Comparison of ENCODE assay signal across 34 cellular contexts in the genomic region with DNA sequence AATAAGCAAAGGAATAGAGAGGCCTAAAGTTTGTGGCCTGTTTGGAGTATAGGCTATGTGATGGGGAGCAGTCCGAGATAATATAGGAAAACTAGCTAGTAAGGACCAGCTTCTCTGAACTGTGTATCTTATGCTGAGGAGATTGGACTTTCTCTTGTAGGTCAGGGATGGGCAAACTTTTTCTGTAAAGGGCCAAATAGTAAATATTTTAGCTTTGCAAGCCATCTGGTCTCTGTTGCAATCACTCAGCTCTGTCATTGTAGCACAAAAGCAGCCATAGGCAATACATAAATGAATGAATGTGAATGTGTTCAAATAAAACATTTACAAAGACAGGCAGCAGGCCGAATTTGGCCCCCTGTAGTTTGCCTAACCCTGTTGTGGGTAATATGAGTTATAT. TPM values are rescaled to one million over a fixed set of nuclear protein-coding genes. Genes with fewer than 3 reads are reported as not detected.
A peak's percentile ranks its signal among the peaks of the same experiment; 100 is the strongest.
DNase-seq lines count a peak whose midpoint lies in the region; ATAC-seq, FAIRE-seq and TF ChIP-seq lines count a peak whose summit lies in the region.
"Had no signal": no experiment of that assay in that cellular context is flagged by ENCODE, and none has a peak within 500 bp of the region (broad histone marks: within the 10 kb centered on the region; RNA-seq: fewer than 3 reads in every experiment).

No MANE protein-coding gene starts in this region.

- TF ChIP-seq CTCF in A549 (IDR thresholded peaks at IDR 0.05) (no peak), GM23338 (conservative IDR thresholded peaks at IDR 0.05; ENCODE audit: low read depth in 2 of 2) (no peak), choroid plexus epithelial cell (conservative IDR thresholded peaks at IDR 0.05; ENCODE audit: low read depth, low read length) (no peak), HepG2 (CRISPR knock-in tag; IDR thresholded peaks at IDR 0.05) (no peak)

- FAIRE-seq in A549 (lab: Jason Lieb, UNC): no peak
- no peak for FAIRE-seq in HepG2 (lab: Jason Lieb, UNC)
- FAIRE-seq: A204.1, GM19239 had no signal

- H3K9me3 Mint-ChIP-seq in GM23338: no peaks in the 10 kb centered on the region
- H3K9me3 Mint-ChIP-seq: activated naive CD8-positive, alpha-beta T cell treated with anti-CD3 and anti-CD28 coated beads for 36 hours; CD8-positive, alpha-beta T cell; effector memory CD8-positive, alpha-beta T cell; natural killer cell treated with Interleukin-12 subunit alpha and Interleukin-12 subunit beta and Interleukin-15 and Interleukin-18, amount 100 ng/mL, for 72 hours; type B pancreatic cell had no signal

- in situ Hi-C loops in HepG2 (cut with HindIII; ENCODE audit: extremely low pct_ligation_motif_present, low pct_unique_long_range_greater_than_20kb): no loop called here

- intact Hi-C loops in HepG2 (cut with micrococcal nuclease; ENCODE audit: unreplicated experiment): no loop called here

- H3K79me2 ChIP-seq in GM23338 (replicated peaks; ENCODE audit: insufficient read depth): peaks cover 51% of the 10 kb centered on the region
- peaks cover 31% of the 10 kb centered on the region for H3K79me2 ChIP-seq in HepG2 (ENCODE audit: insufficient read depth, low read length)

- H3K27ac ChIP-seq in A549 (peak overlapping the region; percentile 24 to 65; a peak in 4 of 6 replicates), GM23338 (ENCODE audit: low read depth) (0 out of 2 replicates have a peak overlapping the region, but pooled peaks have one; percentile 16), HepG2 (ENCODE audit: extremely low read length, insufficient read depth, low read length) (no peak overlapping the region)
- H3K27ac ChIP-seq: gastrocnemius medialis, Peyer's patch, WERI-Rb-1 had no signal

- no peaks in the 10 kb centered on the region for H3F3A ChIP-seq in GM23338 (replicated peaks; ENCODE audit: low read depth)

- CTCF ChIA-PET in A549 (lab: Yijun Ruan, JAX) (interaction anchor here (0.6 to 6.9 kb wide), 8 partner anchors 8 to 120 kb away, joined by 4 to 48 read pairs (median 6); no protein-coding TSS in a partner anchor), HepG2 (lab: Yijun Ruan, JAX; ENCODE audit: low intra/inter-chr PET ratio, low total read pairs) (no interaction called here)

- no peaks in the 10 kb centered on the region for H3K36me3 Mint-ChIP-seq in GM23338 (ENCODE audit: low read depth)
- H3K36me3 Mint-ChIP-seq: natural killer cell treated with Interleukin-12 subunit alpha and Interleukin-12 subunit beta and Interleukin-15 and Interleukin-18, amount 100 ng/mL, for 72 hours had no signal

- H3K27me3 ChIP-seq in GM23338 (ENCODE audit: insufficient read depth) (no peaks in the 10 kb centered on the region), HepG2 (ENCODE audit: control insufficient read depth in 1 of 2, insufficient read depth in 2 of 2, low read length in 2 of 2) (no peaks in the 10 kb centered on the region)
- H3K27me3 ChIP-seq: gastrocnemius medialis, Peyer's patch had no signal

- TF ChIP-seq EP300 in A549 (IDR thresholded peaks at IDR 0.05) (no peak), HepG2 (IDR thresholded peaks at IDR 0.05; ENCODE audit: low read depth in 2 of 2, low read length in 2 of 2) (no peak), HepG2 (CRISPR knock-in tag; IDR thresholded peaks at IDR 0.05; ENCODE audit: borderline replicate concordance) (no peak)

- no peak overlapping the region for H3K4me3 Mint-ChIP-seq in GM23338
- H3K4me3 Mint-ChIP-seq: activated naive CD8-positive, alpha-beta T cell treated with anti-CD3 and anti-CD28 coated beads for 36 hours; CD8-positive, alpha-beta T cell; effector memory CD8-positive, alpha-beta T cell; natural killer cell treated with Interleukin-12 subunit alpha and Interleukin-12 subunit beta and Interleukin-15 and Interleukin-18, amount 100 ng/mL, for 72 hours; type B pancreatic cell had no signal

- H3K27ac Mint-ChIP-seq in GM23338: peak overlapping the region; percentile 13; the same call in 1 of the 2 replicates
- H3K27ac Mint-ChIP-seq: activated naive CD8-positive, alpha-beta T cell treated with anti-CD3 and anti-CD28 coated beads for 36 hours; CD8-positive, alpha-beta T cell; effector memory CD8-positive, alpha-beta T cell; natural killer cell treated with Interleukin-12 subunit alpha and Interleukin-12 subunit beta and Interleukin-15 and Interleukin-18, amount 100 ng/mL, for 72 hours; type B pancreatic cell had no signal

- no peak overlapping the region for H3K4me3 ChIP-seq in A549
- H3K4me3 ChIP-seq in GM23338: no peak overlapping the region
- H3K4me3 ChIP-seq in choroid plexus epithelial cell (ENCODE audit: low read depth, low read length): no peak overlapping the region
- no peak overlapping the region for H3K4me3 ChIP-seq in HepG2 (replicated peaks in 1 of 3; ENCODE audit: insufficient read depth in 1 of 3, low read depth in 2 of 3, low read length in 3 of 3)
- H3K4me3 ChIP-seq: gastrocnemius medialis, HAP-1, lung, Peyer's patch had no signal

- BruUV-seq in HepG2 (replicated peaks; lab: Mats Ljungman, UMichigan): no TSS peak

- H3K4me2 ChIP-seq in A549 (peak overlapping the region; percentile 71), GM23338 (0 out of 2 replicates have a peak overlapping the region, but pooled peaks have one; percentile 22), HepG2 (ENCODE audit: low read depth, low read length) (no peak overlapping the region)

- peaks cover 6% of the 10 kb centered on the region for H3K27me3 Mint-ChIP-seq in GM23338 (ENCODE audit: insufficient read depth, low read depth, poor library complexity)
- H3K27me3 Mint-ChIP-seq: activated naive CD8-positive, alpha-beta T cell treated with anti-CD3 and anti-CD28 coated beads for 36 hours; effector memory CD8-positive, alpha-beta T cell; natural killer cell treated with Interleukin-12 subunit alpha and Interleukin-12 subunit beta and Interleukin-15 and Interleukin-18, amount 100 ng/mL, for 72 hours; type B pancreatic cell had no signal

- H3K4me1 ChIP-seq in A549 (peaks cover 95% of the 10 kb centered on the region), GM23338 (ENCODE audit: insufficient read depth) (peaks cover 35% of the 10 kb centered on the region), HepG2 (ENCODE audit: insufficient read depth, low read length) (peaks cover 33% of the 10 kb centered on the region)

- H3K9me3 ChIP-seq in A549 (no peaks in the 10 kb centered on the region), HepG2 (ENCODE audit: low read length) (no peaks in the 10 kb centered on the region)
- H3K9me3 ChIP-seq: gastrocnemius medialis, HAP-1, Peyer's patch had no signal

- no peak for DNase-seq in A549 (ENCODE audit: low read depth in 1 of 2, low spot score in 1 of 2)
- DNase-seq in GM23338 (ENCODE audit: low spot score): no peak
- peak; percentile 46 for DNase-seq in choroid plexus epithelial cell (ENCODE audit: low read depth)
- no peak for DNase-seq in HepG2 (ENCODE audit: low spot score)
- DNase-seq in activated naive CD4-positive, alpha-beta T cell (lab: John Stamatoyannopoulos, UW): no peak
- no peak for DNase-seq in UCSD-AML1 (lab: John Stamatoyannopoulos, UW; ENCODE audit: unreplicated experiment)
- DNase-seq: activated CD4-positive, alpha-beta T cell treated with anti-CD3 and anti-CD28 coated beads for 48 hours; activated CD8-positive, alpha-beta memory T cell treated with anti-CD3 and anti-CD28 coated beads for 24 hours; activated effector memory CD4-positive, alpha-beta T cell treated with Interleukin-2 at 50 U/mL for 16 hours; activated naive CD8-positive, alpha-beta T cell treated with anti-CD3 and anti-CD28 coated beads for 36 hours; activated T-cell treated with anti-CD3 and anti-CD28 coated beads for 4 hours; CD8-positive, alpha-beta T cell; central memory CD4-positive, alpha-beta T cell; DMS 273 treated with DMSO at 0.1 percent for 48 hours; effector memory CD8-positive, alpha-beta T cell; EL; gastrocnemius medialis; NCI-H146; NCI-H345; NCI-H774; Peyer's patch; SHP77 treated with DMSO at 0.1 percent for 48 hours; stimulated activated naive CD4-positive, alpha-beta T cell; SW 1271; T1000; WERI-Rb-1 had no signal

- TF ChIP-seq POLR2A in A549 (IDR thresholded peaks at IDR 0.05; ENCODE audit: low read length) (no peak), HepG2 (IDR thresholded peaks at IDR 0.05; ENCODE audit: insufficient read depth in 1 of 2, low read depth in 2 of 2, low read length in 2 of 2) (no peak)

- TF ChIP-seq RAD21 in A549 (conservative IDR thresholded peaks at IDR 0.05 in 1 of 2, IDR thresholded peaks at IDR 0.05 in 1 of 2) (no peak), HepG2 (CRISPR knock-in tag; IDR thresholded peaks at IDR 0.05) (no peak)

- no peaks in the 10 kb centered on the region for H3K36me3 ChIP-seq in GM23338 (ENCODE audit: insufficient read depth)
- H3K36me3 ChIP-seq in HepG2 (replicated peaks in 1 of 2; ENCODE audit: control insufficient read depth in 1 of 2, insufficient read depth in 2 of 2, low read length in 2 of 2): no peaks in the 10 kb centered on the region
- H3K36me3 ChIP-seq: gastrocnemius medialis, HAP-1, Peyer's patch, WERI-Rb-1 had no signal

- H2AFZ ChIP-seq in GM23338: no peak overlapping the region
- H2AFZ ChIP-seq in HepG2 (ENCODE audit: low read length): no peak overlapping the region

- H3K4me1 Mint-ChIP-seq in GM23338: peaks cover 36% of the 10 kb centered on the region

- H3K9ac ChIP-seq in HepG2 (ENCODE audit: insufficient read depth, low read depth, low read length): no peak overlapping the region

- ATAC-seq in A549: peak in 1 of 2 experiments; percentile 17; a peak in 2 of 6 replicates
- no peak for ATAC-seq in GM23338
- peak; percentile 68 for ATAC-seq in HepG2
- no peak for ATAC-seq in HG02852 (IDR thresholded peaks at IDR 0.05; ENCODE audit: unreplicated experiment)
- ATAC-seq in GM21576 (IDR thresholded peaks at IDR 0.05; ENCODE audit: unreplicated experiment): no peak
- ATAC-seq: CD8-positive, alpha-beta T cell; effector memory CD8-positive, alpha-beta T cell; gastrocnemius medialis; natural killer cell treated with Interleukin-12 subunit alpha and Interleukin-12 subunit beta and Interleukin-15 and Interleukin-18, amount 100 ng/mL, for 72 hours had no signal

- no peaks in the 10 kb centered on the region for H3K9me2 ChIP-seq in GM23338 (ENCODE audit: insufficient read depth)

- POLR2A ChIA-PET in A549 (lab: Yijun Ruan, JAX): interaction anchor here (0.6 to 0.7 kb wide), 2 partner anchors 61 to 204 kb away, joined by 3 read pairs; no protein-coding TSS in a partner anchor
- POLR2A ChIA-PET in HepG2 (lab: Yijun Ruan, JAX): no interaction called here

- WGBS in A549 (ENCODE audit: missing lambda C conversion rate): 52% methylated on average over 2 of the region's 2 CpGs
- WGBS in HepG2 (ENCODE audit: low lambda C conversion rate): 54% methylated on average over 2 of the region's 2 CpGs

- H4K20me1 ChIP-seq in GM23338 (replicated peaks; ENCODE audit: insufficient read depth) (peaks cover 11% of the 10 kb centered on the region), HepG2 (ENCODE audit: insufficient read depth, low read length) (peaks cover 6% of the 10 kb centered on the region)

RNA-seq across cellular contexts. Expression of a gene that starts 24.5 kb away (rescaled TPM):
- polyA plus RNA-seq in A549 (2011; rRNA removed) (93.2 and 111 TPM in 2 replicates), A549 (2017; fragmentation: RNase III; extraction: RNeasy Plus Mini Kit Qiagen cat#74134 plus additional on column Dnase treatment) (55.5 to 57.8 TPM (median 57.5 TPM) in 3 replicates), GM23338 (2016; fragmentation: Nextera tagmentation; extraction: Ambion mirVana) (23.4 and 29.9 TPM in 2 replicates), HepG2 (2011; rRNA removed) (5.0 and 5.1 TPM in 2 replicates)
- 11.4 and 13.2 TPM in 2 replicates for polyA plus RNA-seq in A549 (2012; cell fraction: cytosol; rRNA removed)
- polyA plus RNA-seq in A549 (2012; cell fraction: nucleus; rRNA removed): 8.5 and 11.3 TPM in 2 replicates
- polyA minus RNA-seq in A549 (2011; rRNA and poly(A)+ RNA removed): 29.2 and 34.3 TPM in 2 replicates
- total RNA-seq in GM23338 (2014; rRNA removed; shearing (Covaris generic)): 22.1 and 26.1 TPM in 2 replicates
- total RNA-seq in HepG2 (2016; rRNA removed; fragmentation: Illumina TruSeq; extraction: Trizol): 23.2 and 33.7 TPM in 2 replicates
- total RNA-seq in HepG2 (2016; cell fraction: cytosol; rRNA removed; fragmentation: Illumina TruSeq; extraction: Trizol; ENCODE audit: low read depth): 9.8 and 10.8 TPM in 2 replicates
- 19.6 and 30.3 TPM in 2 replicates for total RNA-seq in HepG2 (2016; cell fraction: insoluble cytoplasmic fraction; rRNA removed; fragmentation: Illumina TruSeq; extraction: Trizol)
- total RNA-seq in HepG2 (2016; cell fraction: membrane; rRNA removed; fragmentation: Illumina TruSeq; extraction: Trizol): 7.2 and 9.7 TPM in 2 replicates
- total RNA-seq in HepG2 (2016; cell fraction: nucleus; rRNA removed; fragmentation: Illumina TruSeq; extraction: Trizol): 13.6 and 14.7 TPM in 2 replicates
- polyA plus RNA-seq in HepG2 (2011; cell fraction: cytosol; rRNA removed): 2.2 and 4.2 TPM in 2 replicates
- polyA plus RNA-seq in HepG2 (2011; cell fraction: nucleus; rRNA removed): 1.7 and 2.5 TPM in 2 replicates
- 7.1 and 8.4 TPM in 2 replicates for polyA plus RNA-seq in HepG2 (2012)
- 0.60 and 0.76 TPM in 2 replicates for polyA plus RNA-seq in HepG2 (2016; cell fraction: cytosol; fragmentation: Illumina TruSeq; extraction: Trizol; ENCODE audit: low read depth)
- polyA plus RNA-seq in HepG2 (2016; cell fraction: insoluble cytoplasmic fraction; fragmentation: Illumina TruSeq; extraction: Trizol; ENCODE audit: low read depth): 23.4 and 23.6 TPM in 2 replicates
- polyA plus RNA-seq in HepG2 (2016; cell fraction: membrane; fragmentation: Illumina TruSeq; extraction: Trizol; ENCODE audit: low read depth): 2.7 and 2.8 TPM in 2 replicates
- 8.8 and 9.6 TPM in 2 replicates for polyA plus RNA-seq in HepG2 (2016; cell fraction: nucleus; fragmentation: Illumina TruSeq; extraction: Trizol; ENCODE audit: insufficient read depth, low read depth)
- polyA minus RNA-seq in HepG2 (2011; rRNA and poly(A)+ RNA removed; ENCODE audit: low replicate concordance): 5.3 and 23.0 TPM in 2 replicates
- 7.6 and 9.3 TPM in 2 replicates for polyA minus RNA-seq in HepG2 (2011; cell fraction: cytosol; rRNA and poly(A)+ RNA removed)
- polyA minus RNA-seq in HepG2 (2011; cell fraction: nucleus; rRNA and poly(A)+ RNA removed): 14.5 and 15.8 TPM in 2 replicates
